8 cellular contexts compared by ENCODE assay signal in genomic region chr11:125902315-125902926, GRCh38. TPM values are rescaled to one million over a fixed set of nuclear protein-coding genes. Genes with fewer than 3 reads are reported as not detected.
DNase-seq lines count a peak whose midpoint lies in the region; ATAC-seq and TF ChIP-seq lines count a peak whose summit lies in the region.

No MANE protein-coding gene starts in this region.

- no peak overlapping the region for H2BK120ac ChIP-seq in mesendoderm (ENCODE audit: low read depth, low read length)

- intact Hi-C loops in MCF 10A (cut with micrococcal nuclease) = no loop called here

- TSS peak; percentile 76 for BruUV-seq in MCF 10A (replicated peaks; lab: Mats Ljungman, UMichigan)

- H3K27ac Mint-ChIP-seq in MCF 10A (ENCODE audit: low read depth, unreplicated experiment) = peak overlapping the region; percentile 90

- peaks cover 19% of the 10 kb centered on the region for H3K27me3 Mint-ChIP-seq in MCF 10A (ENCODE audit: insufficient read depth, unreplicated experiment)

- TF ChIP-seq CTCF in AG09309 (IDR thresholded peaks at IDR 0.05; ENCODE audit: control insufficient read depth, insufficient read depth, low read depth, low read length, missing control alignments) (no peak), MCF 10A (IDR thresholded peaks at IDR 0.05; ENCODE audit: unreplicated experiment) (no peak)

- H3K23ac ChIP-seq in mesendoderm (ENCODE audit: low read length) = no peak overlapping the region

- no peak overlapping the region for H4K8ac ChIP-seq in mesendoderm (ENCODE audit: low read depth, low read length)

- peaks cover 10% of the 10 kb centered on the region for H3K4me1 Mint-ChIP-seq in MCF 10A (ENCODE audit: insufficient read depth, unreplicated experiment)

- H3K36me3 ChIP-seq in HUES6 (ENCODE audit: control insufficient read depth, insufficient read depth, low read length) (peaks cover 20% of the 10 kb centered on the region), mesendoderm (ENCODE audit: control insufficient read depth, insufficient read depth, low read length) (no peaks in the 10 kb centered on the region)

- POLR2A ChIA-PET in MCF 10A (lab: Yijun Ruan, JAX) = interaction anchor here (0.7 to 2.3 kb wide), 12 partner anchors 8 to 331 kb away, joined by 3 to 25 read pairs (median 6); partner anchors contain the start of genes CHEK1, FAM118B, HYLS1 and RPUSD4

- H3K27ac ChIP-seq in HUES6 (ENCODE audit: low read depth, low read length) (no peak overlapping the region), mesendoderm (ENCODE audit: low read depth, low read length) (no peak overlapping the region)

- peak overlapping the region; percentile 97 for H3K4me3 Mint-ChIP-seq in MCF 10A (ENCODE audit: unreplicated experiment)

- H3K27me3 ChIP-seq in HUES6 (ENCODE audit: control insufficient read depth, insufficient read depth, low read length) = peaks cover 22% of the 10 kb centered on the region
- H3K27me3 ChIP-seq in mesendoderm (ENCODE audit: insufficient read depth, low read length, poor library complexity) = no peaks in the 10 kb centered on the region

- H3K4ac ChIP-seq in mesendoderm (ENCODE audit: low read depth, low read length) = no peak overlapping the region

- H2AK5ac ChIP-seq in mesendoderm (ENCODE audit: low read length) = no peak overlapping the region

- H3K4me2 ChIP-seq in mesendoderm (ENCODE audit: low read length) = peak overlapping the region; percentile 47

- peaks cover 6% of the 10 kb centered on the region for H3K79me1 ChIP-seq in mesendoderm (ENCODE audit: low read length)

- no peaks in the 10 kb centered on the region for H3K9me3 Mint-ChIP-seq in MCF 10A (ENCODE audit: unreplicated experiment)

- no peak overlapping the region for H4K5ac ChIP-seq in mesendoderm (ENCODE audit: low read length)

- H3K18ac ChIP-seq in mesendoderm (ENCODE audit: low read length) = no peak overlapping the region

- peak overlapping the region; percentile 71 for H3K9ac ChIP-seq in HUES6 (ENCODE audit: low read length)
- peak overlapping the region; percentile 94 for H3K9ac ChIP-seq in mesendoderm (ENCODE audit: low read length)

- ATAC-seq in HG02852 (IDR thresholded peaks at IDR 0.05; ENCODE audit: unreplicated experiment) (no peak), GM21737 (IDR thresholded peaks at IDR 0.05; ENCODE audit: unreplicated experiment) (no peak)

- no CpG with 5 or more reads among the region's 19 CpGs for WGBS in mesendoderm (ENCODE audit: extremely low coverage, insufficient coverage, low lambda C conversion rate)

- DNase-seq in AG09309 (ENCODE audit: low read depth) (no peak), MCF 10A (ENCODE audit: unreplicated experiment) (peak; percentile 9), mesendoderm (no peak), SW 1271 (lab: John Stamatoyannopoulos, UW) (no peak)
- no peak for DNase-seq in central memory CD4-positive, alpha-beta T cell

- peaks cover 26% of the 10 kb centered on the region for H3K36me3 Mint-ChIP-seq in MCF 10A (ENCODE audit: insufficient read depth, unreplicated experiment)

- H2BK5ac ChIP-seq in mesendoderm (ENCODE audit: low read length) = no peak overlapping the region

- CTCF ChIA-PET in MCF 10A (lab: Yijun Ruan, JAX) = interaction anchor here (0.9 to 1.9 kb wide), 5 partner anchors 13 to 159 kb away, joined by 3 to 7 read pairs (median 4); partner anchors contain the start of gene HYLS1

- no peak overlapping the region for H2BK15ac ChIP-seq in mesendoderm (replicated peaks; ENCODE audit: low read depth)

- H3K4me3 ChIP-seq in AG09309 (ENCODE audit: control insufficient read depth, low read depth, low read length) = peak overlapping the region; percentile 71
- peak overlapping the region; percentile 90 for H3K4me3 ChIP-seq in HUES6 (ENCODE audit: low read depth, low read length)
- H3K4me3 ChIP-seq in mesendoderm (ENCODE audit: low read length) = peak overlapping the region; percentile 97

- peaks cover 3% of the 10 kb centered on the region for H3K79me2 ChIP-seq in mesendoderm (ENCODE audit: control insufficient read depth, insufficient read depth, low read length)

- H3K4me1 ChIP-seq in HUES6 (ENCODE audit: control insufficient read depth, insufficient read depth, low read length) (0 out of 2 replicates have a peak, but pooled peaks cover 2% of the 10 kb centered on the region), mesendoderm (ENCODE audit: control insufficient read depth, low read depth, low read length) (no peaks in the 10 kb centered on the region)

- peaks cover 4% of the 10 kb centered on the region; the same call in 1 of the 2 replicates for H3K9me3 ChIP-seq in HUES6 (ENCODE audit: control insufficient read depth, insufficient read depth, low read depth, low read length)

- peak overlapping the region; percentile 95 for H3K56ac ChIP-seq in mesendoderm (ENCODE audit: low read length)

RNA-seq across cellular contexts. Expression of gene PUS3, which starts 0.6 kb away (rescaled TPM):
- 12.7 and 16.5 TPM in 2 replicates for total RNA-seq in MCF 10A (2022)
- 24.3 TPM for polyA plus RNA-seq in mesendoderm (2013, experiment 1 of 2)
- polyA plus RNA-seq in mesendoderm (2013, experiment 2 of 2) = 25.5 TPM

RNA-seq across cellular contexts. Expression of gene DDX25, which starts 1.9 kb away (rescaled TPM):
- not detected in 2 replicates for total RNA-seq in MCF 10A (2022)
- 11.5 TPM for polyA plus RNA-seq in mesendoderm (2013, experiment 1 of 2)
- 13.2 TPM for polyA plus RNA-seq in mesendoderm (2013, experiment 2 of 2)

RNA-seq across cellular contexts. Expression of gene HYLS1, which starts 15.0 kb away (rescaled TPM):
- 7.9 and 10.2 TPM in 2 replicates for total RNA-seq in MCF 10A (2022)
- 10.4 TPM for polyA plus RNA-seq in mesendoderm (2013, experiment 1 of 2)
- 10.0 TPM for polyA plus RNA-seq in mesendoderm (2013, experiment 2 of 2)

RNA-seq across cellular contexts. Expression of gene VSIG10L2, which starts 43.4 kb away (rescaled TPM):
- total RNA-seq in MCF 10A (2022) = not detected in 2 replicates
- not detected for polyA plus RNA-seq in mesendoderm (2013, experiment 1 of 2)
- polyA plus RNA-seq in mesendoderm (2013, experiment 2 of 2) = not detected
